ENCODE assay signal across 4 cellular contexts in the genomic region with DNA sequence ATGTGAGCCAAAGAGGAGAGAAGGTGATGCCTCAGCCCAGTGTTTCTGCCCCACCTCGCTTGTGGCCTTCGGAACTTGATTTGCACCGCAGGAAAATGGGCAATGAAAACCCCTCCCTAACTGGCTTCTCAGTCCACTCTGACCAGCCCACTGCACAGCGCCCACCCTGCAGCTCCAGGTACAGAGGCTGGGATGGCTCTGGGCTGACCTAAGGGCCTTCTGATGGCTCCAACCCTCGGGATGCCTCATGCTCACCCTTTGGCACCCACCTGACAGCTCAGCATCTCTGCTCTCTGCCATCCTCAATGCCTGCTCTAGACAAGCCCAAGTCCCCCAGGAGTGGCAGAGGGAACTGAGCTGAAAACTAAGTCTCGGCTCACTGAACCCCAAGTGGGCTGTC. TPM values are rescaled to one million over a fixed set of nuclear protein-coding genes. Genes with fewer than 3 reads are reported as not detected.
"Had no signal": no experiment of that assay in that cellular context is flagged by ENCODE, and none has a peak within 500 bp of the region (broad histone marks: within the 10 kb centered on the region; RNA-seq: fewer than 3 reads in every experiment).

No MANE protein-coding gene starts in this region.

RNA-seq across cellular contexts. Expression of a gene that starts 36.2 kb away (rescaled TPM):
- total RNA-seq: HT-29, IMR-90, PC-9, SJCRH30 had no signal
- polyA plus RNA-seq: IMR-90 had no signal
